26 cellular contexts compared by ENCODE assay signal in genomic region chr9:91039125-91039834, GRCh38.
DNase-seq lines count a peak whose midpoint lies in the region; ATAC-seq, FAIRE-seq and TF ChIP-seq lines count a peak whose summit lies in the region.
"Had no signal": no experiment of that assay in that cellular context is flagged by ENCODE, and none has a peak within 500 bp of the region (broad histone marks: within the 10 kb centered on the region; RNA-seq: fewer than 3 reads in every experiment).

No MANE protein-coding gene starts in this region.

- no peak for TF ChIP-seq EP300 in HepG2 (IDR thresholded peaks at IDR 0.05; ENCODE audit: low read depth in 2 of 2, low read length in 2 of 2)
- TF ChIP-seq EP300 in HepG2 (CRISPR knock-in tag; IDR thresholded peaks at IDR 0.05; ENCODE audit: borderline replicate concordance), result no peak

- no peak overlapping the region for H3K4me3 Mint-ChIP-seq in activated CD8-positive, alpha-beta memory T cell treated with anti-CD3 and anti-CD28 coated beads, Interleukin-2, amount 10 ng/mL, durations not matched to agents 7 days and 5 days
- H3K4me3 Mint-ChIP-seq: activated CD4-positive, alpha-beta memory T cell treated with anti-CD3 and anti-CD28 coated beads, Interleukin-2, amount 10 ng/mL, durations not matched to agents 7 days and 5 days; activated T-cell treated with anti-CD3 and anti-CD28 coated beads, Interleukin-2, amount 50 U/mL, for 4 hours; dendritic cell treated with granulocyte-macrophage colony-stimulating factor and Interleukin-4, amounts not matched to agents 40 ng/mL and 50 ng/mL, for 4 days; IgD-negative memory B cell had no signal

- peaks cover 5% of the 10 kb centered on the region for H3K79me2 ChIP-seq in HepG2 (ENCODE audit: insufficient read depth, low read length)

- intact Hi-C loops in HepG2 (cut with micrococcal nuclease; ENCODE audit: unreplicated experiment) (loop anchor here (5.0 kb wide), 1 partner anchor 638 kb away; no protein-coding TSS in a partner anchor), right lobe of liver (cut with DNase I) (loop anchor here in 1 of 2 donors (5.0 kb wide), 1 partner anchor 388 kb away; no protein-coding TSS in a partner anchor)

- no peaks in the 10 kb centered on the region for H3K36me3 ChIP-seq in HepG2 (replicated peaks in 1 of 2; ENCODE audit: control insufficient read depth in 1 of 2, insufficient read depth in 2 of 2, low read length in 2 of 2)
- no peaks in the 10 kb centered on the region for H3K36me3 ChIP-seq in right lobe of liver
- no peaks in the 10 kb centered on the region for H3K36me3 ChIP-seq in lung (ENCODE audit: control insufficient read depth in 2 of 2, insufficient read depth in 2 of 2, low read length in 2 of 2)
- no peaks in the 10 kb centered on the region for H3K36me3 ChIP-seq in HAP-1 (replicated peaks)
- H3K36me3 ChIP-seq: cardiac muscle cell, upper lobe of right lung had no signal

- no peak overlapping the region for H2AFZ ChIP-seq in HepG2 (ENCODE audit: low read length)

- peaks cover 62% of the 10 kb centered on the region for H3K4me1 ChIP-seq in HepG2 (ENCODE audit: insufficient read depth, low read length)
- H3K4me1 ChIP-seq in right lobe of liver, result peaks cover 0 to 22% (median 9%) of the 10 kb centered on the region in 4 donors
- peaks cover 0 to 15% of the 10 kb centered on the region in 2 donors for H3K4me1 ChIP-seq in lung (ENCODE audit: control insufficient read depth in 2 of 2, insufficient read depth in 2 of 2, low read length in 2 of 2)
- H3K4me1 ChIP-seq in HAP-1, result no peaks in the 10 kb centered on the region

- in situ Hi-C loops in HepG2 (cut with HindIII; ENCODE audit: extremely low pct_ligation_motif_present, low pct_unique_long_range_greater_than_20kb) (no loop called here), HAP-1 (cut with MboI; ENCODE audit: low sequenced_read_pairs) (no loop called here)

- peak overlapping the region; percentile 84; the same call in 1 of the 2 replicates for H3K4me2 ChIP-seq in HepG2 (ENCODE audit: low read depth, low read length)

- POLR2A ChIA-PET in HepG2 (lab: Yijun Ruan, JAX), result interaction anchor here (3.0 to 4.1 kb wide), 2 partner anchors 158 to 168 kb away, joined by 21 to 58 read pairs; no protein-coding TSS in a partner anchor

- H3K4me3 ChIP-seq in HepG2 (replicated peaks in 1 of 3; ENCODE audit: insufficient read depth in 1 of 3, low read depth in 2 of 3, low read length in 3 of 3), result 0 out of 6 replicates have a peak overlapping the region, but pooled peaks of 1 of the 3 experiments have one; percentile 60
- no peak overlapping the region for H3K4me3 ChIP-seq in right lobe of liver
- no peak overlapping the region for H3K4me3 ChIP-seq in lung
- no peak overlapping the region for H3K4me3 ChIP-seq in HAP-1
- H3K4me3 ChIP-seq: cardiac muscle cell, skin epidermis, upper lobe of right lung had no signal

- TF ChIP-seq POLR2A in HepG2 (IDR thresholded peaks at IDR 0.05; ENCODE audit: insufficient read depth in 1 of 2, low read depth in 2 of 2, low read length in 2 of 2) (no peak), right lobe of liver (IDR thresholded peaks at IDR 0.05) (no peak)

- peak overlapping the region; percentile 15 for H3K27ac Mint-ChIP-seq in activated CD8-positive, alpha-beta memory T cell treated with anti-CD3 and anti-CD28 coated beads, Interleukin-2, amount 10 ng/mL, durations not matched to agents 7 days and 5 days

- no peaks in the 10 kb centered on the region for H3K27me3 ChIP-seq in HepG2 (ENCODE audit: control insufficient read depth in 1 of 2, insufficient read depth in 2 of 2, low read length in 2 of 2)
- H3K27me3 ChIP-seq in right lobe of liver, result no peaks in the 10 kb centered on the region
- H3K27me3 ChIP-seq in lung (ENCODE audit: control insufficient read depth, insufficient read depth), result no peaks in the 10 kb centered on the region
- H3K27me3 ChIP-seq in HAP-1 (ENCODE audit: low read depth), result no peaks in the 10 kb centered on the region
- H3K27me3 ChIP-seq: cardiac muscle cell, upper lobe of right lung had no signal

- peaks cover 85% of the 10 kb centered on the region for H3K4me1 Mint-ChIP-seq in activated CD8-positive, alpha-beta memory T cell treated with anti-CD3 and anti-CD28 coated beads, Interleukin-2, amount 10 ng/mL, durations not matched to agents 7 days and 5 days

- H3K27me3 Mint-ChIP-seq in activated CD8-positive, alpha-beta memory T cell treated with anti-CD3 and anti-CD28 coated beads, Interleukin-2, amount 10 ng/mL, durations not matched to agents 7 days and 5 days, result no peaks in the 10 kb centered on the region
- H3K27me3 Mint-ChIP-seq: activated CD4-positive, alpha-beta memory T cell treated with anti-CD3 and anti-CD28 coated beads, Interleukin-2, amount 10 ng/mL, durations not matched to agents 7 days and 5 days had no signal

- DNase-seq in HepG2 (ENCODE audit: low spot score) (peak; percentile 12), right lobe of liver (no peak), lung (ENCODE audit: low spot score) (peak; percentile 25), NCI-H526 (lab: John Stamatoyannopoulos, UW) (no peak), HAP-1 (ENCODE audit: low spot score in 2 of 2) (no peak), NCI-H1694 treated with DMSO at 0.1 percent for 48 hours (lab: John Stamatoyannopoulos, UW) (no peak)
- DNase-seq in activated CD8-positive, alpha-beta memory T cell treated with anti-CD3 and anti-CD28 coated beads, Interleukin-2, amount 10 ng/mL, durations not matched to agents 7 days and 5 days, result no peak
- DNase-seq: activated CD4-positive, alpha-beta memory T cell treated with anti-CD3 and anti-CD28 coated beads, Interleukin-2, amount 10 ng/mL, durations not matched to agents 7 days and 5 days; activated naive CD4-positive, alpha-beta T cell treated with Interleukin-2 at 50 U/mL for 16 hours; activated T-cell treated with anti-CD3 and anti-CD28 coated beads, Interleukin-2, amount 50 U/mL, for 4 hours; anterior cingulate cortex; C1 segment of cervical spinal cord; mammary epithelial cell; NCI-H1436; NCI-H510A; nucleus accumbens; PC-3; SIG-M5; SW 1271; T1000; upper lobe of right lung had no signal

- 0 out of 2 replicates have a peak overlapping the region, but pooled peaks have one; percentile 75 for H3K9ac ChIP-seq in HepG2 (ENCODE audit: insufficient read depth, low read depth, low read length)

- no peaks in the 10 kb centered on the region for H3K36me3 Mint-ChIP-seq in activated CD8-positive, alpha-beta memory T cell treated with anti-CD3 and anti-CD28 coated beads, Interleukin-2, amount 10 ng/mL, durations not matched to agents 7 days and 5 days
- H3K36me3 Mint-ChIP-seq: IgD-negative memory B cell had no signal

- no peak for TF ChIP-seq RAD21 in HepG2 (CRISPR knock-in tag; IDR thresholded peaks at IDR 0.05)

- CTCF ChIA-PET in HepG2 (lab: Yijun Ruan, JAX; ENCODE audit: low intra/inter-chr PET ratio, low total read pairs), result no interaction called here
- CTCF ChIA-PET in activated CD8-positive, alpha-beta memory T cell treated with anti-CD3 and anti-CD28 coated beads, Interleukin-2, amount 10 ng/mL, durations not matched to agents 7 days and 5 days (lab: Charles Lee), result interaction anchor here (0.9 to 1.4 kb wide), 3 partner anchors 302 to 393 kb away, joined by 3 to 6 read pairs (median 3); partner anchors contain the start of gene AUH

- TF ChIP-seq CTCF in HepG2 (CRISPR knock-in tag; IDR thresholded peaks at IDR 0.05), result peak; percentile 59
- TF ChIP-seq CTCF in right lobe of liver (IDR thresholded peaks at IDR 0.05), result no peak
- no peak for TF ChIP-seq CTCF in lung (IDR thresholded peaks at IDR 0.05; ENCODE audit: control extremely low read depth, extremely low read depth)

- ATAC-seq in HepG2 (no peak), right lobe of liver (no peak), lung (ENCODE audit: insufficient read depth, low FRiP score) (no peak), HG02642 (IDR thresholded peaks at IDR 0.05; ENCODE audit: poor library complexity, unreplicated experiment) (no peak)
- ATAC-seq in activated CD8-positive, alpha-beta memory T cell treated with anti-CD3 and anti-CD28 coated beads, Interleukin-2, amount 10 ng/mL, durations not matched to agents 7 days and 5 days, result no peak
- ATAC-seq: activated T-cell treated with anti-CD3 and anti-CD28 coated beads, Interleukin-2, amount 50 U/mL, for 4 hours; PC-3; upper lobe of right lung had no signal

- H3K9me3 Mint-ChIP-seq in activated CD8-positive, alpha-beta memory T cell treated with anti-CD3 and anti-CD28 coated beads, Interleukin-2, amount 10 ng/mL, durations not matched to agents 7 days and 5 days (ENCODE audit: low read depth), result no peaks in the 10 kb centered on the region
- H3K9me3 Mint-ChIP-seq: activated CD4-positive, alpha-beta memory T cell treated with anti-CD3 and anti-CD28 coated beads, Interleukin-2, amount 10 ng/mL, durations not matched to agents 7 days and 5 days; activated T-cell treated with anti-CD3 and anti-CD28 coated beads, Interleukin-2, amount 50 U/mL, for 4 hours; dendritic cell treated with granulocyte-macrophage colony-stimulating factor and Interleukin-4, amounts not matched to agents 40 ng/mL and 50 ng/mL, for 4 days had no signal

- H3K9me3 ChIP-seq in HepG2 (ENCODE audit: low read length) (no peaks in the 10 kb centered on the region), right lobe of liver (no peaks in the 10 kb centered on the region), lung (ENCODE audit: control insufficient read depth in 2 of 2, insufficient read depth in 1 of 2, low read length in 1 of 2) (no peaks in the 10 kb centered on the region), HAP-1 (no peaks in the 10 kb centered on the region)
- H3K9me3 ChIP-seq: upper lobe of right lung had no signal

- FAIRE-seq in HepG2 (lab: Jason Lieb, UNC), result no peak

- no peaks in the 10 kb centered on the region for H4K20me1 ChIP-seq in HepG2 (ENCODE audit: insufficient read depth, low read length)

- 100% methylated on average over 3 of the region's 8 CpGs for WGBS in HepG2 (ENCODE audit: low lambda C conversion rate)
- 40% methylated on average over 1 of the region's 8 CpGs for WGBS in right lobe of liver (ENCODE audit: insufficient coverage, low coverage, low lambda C conversion rate, missing lambda C conversion rate)
- 89 to 98% methylated on average over 8 of the region's 8 CpGs for WGBS in lung, 2 donors

- H3K27ac ChIP-seq in HepG2 (ENCODE audit: extremely low read length, insufficient read depth, low read length), result peak overlapping the region; percentile 94
- H3K27ac ChIP-seq in right lobe of liver, result peak overlapping the region in 1 of 3 donors; percentile 87
- no peak overlapping the region for H3K27ac ChIP-seq in lung (ENCODE audit: low read depth in 1 of 2, low read length in 1 of 2)
- H3K27ac ChIP-seq: cardiac muscle cell, upper lobe of right lung had no signal

- BruUV-seq in HepG2 (replicated peaks; lab: Mats Ljungman, UMichigan), result no TSS peak

TF ChIP-seq in HepG2, 621 proteins besides CTCF, POLR2A, EP300 and RAD21 (continues in another document):
- TF ChIP-seq PBX2 (CRISPR knock-in tag; IDR thresholded peaks at IDR 0.05), result no peak

Comparison
In these comparisons a context has a peak if more than half of its experiments do, and no peak if none do; other contexts are left out.
1. DNase-seq: peak in HepG2 (single experiment) and lung (single experiment); none in right lobe of liver (0 of 3), activated CD8-positive, alpha-beta memory T cell treated with anti-CD3 and anti-CD28 coated beads, Interleukin-2, amount 10 ng/mL, durations not matched to agents 7 days and 5 days (single experiment), NCI-H526 (0 of 2), HAP-1 (0 of 2) and NCI-H1694 treated with DMSO at 0.1 percent for 48 hours (single experiment).